Comparison of ENCODE assay signal across 30 cellular contexts in genomic region chr20:43525016-43525415, GRCh38.
"Had no signal": no experiment of that assay in that cellular context is flagged by ENCODE, and none has a peak within 500 bp of the region (broad histone marks: within the 10 kb centered on the region; RNA-seq: fewer than 3 reads in every experiment).

No MANE protein-coding gene starts in this region.

- H2AFZ ChIP-seq: hepatocyte had no signal

- H3K9me3 ChIP-seq: gastrocnemius medialis had no signal

- H3K27ac ChIP-seq: brain microvascular endothelial cell, epithelial cell of prostate, esophagus squamous epithelium, foreskin keratinocyte, gastrocnemius medialis, heart right ventricle, hepatocyte, WERI-Rb-1 had no signal

- H3K27ac Mint-ChIP-seq: activated B cell treated with CpG ODN at 0.5 μM for 24 hours; activated CD8-positive, alpha-beta T cell treated with anti-CD3 and anti-CD28 coated beads for 36 hours; activated naive CD8-positive, alpha-beta T cell; activated T-helper 17 cell treated with anti-CD3 and anti-CD28 coated beads, Interleukin-2, amount 50 U/mL, for 72 hours; T-helper 17 cell; T-helper 2 cell treated with Interferon-gamma antibody and Interleukin-4, amounts not matched to agents 5 μg/mL and 100 μg/mL, for 36 hours had no signal

- H3K79me2 ChIP-seq: hepatocyte had no signal

- H3K27me3 ChIP-seq: brain microvascular endothelial cell, esophagus squamous epithelium, foreskin keratinocyte, gastrocnemius medialis, heart right ventricle, hepatocyte had no signal

- H3K4me1 Mint-ChIP-seq: activated B cell treated with CpG ODN at 0.5 μM for 24 hours; activated T-helper 17 cell treated with anti-CD3 and anti-CD28 coated beads, Interleukin-2, amount 50 U/mL, for 72 hours; T-helper 17 cell had no signal

- H3K36me3 ChIP-seq: brain microvascular endothelial cell, gastrocnemius medialis, heart right ventricle, WERI-Rb-1 had no signal

- H3K4me3 ChIP-seq: esophagus squamous epithelium, gastrocnemius medialis, heart right ventricle, hepatocyte had no signal

- DNase-seq: activated B cell treated with CpG ODN at 0.5 μM for 24 hours; activated CD4-positive, alpha-beta T cell treated with anti-CD3 and anti-CD28 coated beads for 48 hours; activated CD4-positive, alpha-beta T cell treated with anti-CD3 and anti-CD28 coated beads, Interleukin-2, amount 50 U/mL, for 1 hour; activated CD4-positive, alpha-beta T cell treated with anti-CD3 and anti-CD28 coated beads, Interleukin-2, amount 50 U/mL, for 48 hours; activated CD8-positive, alpha-beta memory T cell treated with anti-CD3 and anti-CD28 coated beads for 24 hours; activated CD8-positive, alpha-beta T cell treated with anti-CD3 and anti-CD28 coated beads for 36 hours; activated effector memory CD4-positive, alpha-beta T cell treated with Interleukin-2 at 50 U/mL for 16 hours; activated gamma-delta T cell treated with Interleukin-2 at 50 U/mL for 16 hours; activated naive CD4-positive, alpha-beta T cell treated with anti-CD3 and anti-CD28 coated beads, Interleukin-2, amount 50 U/mL, for 16 hours; activated naive CD4-positive, alpha-beta T cell treated with Interleukin-2 at 50 U/mL for 16 hours; activated T-cell treated with anti-CD3 and anti-CD28 coated beads, Interleukin-2, amount 50 U/mL, for 4 hours; amniotic stem cell; brain microvascular endothelial cell; caudate nucleus; cortex of kidney; dermis blood vessel endothelial cell; effector CD4-positive, alpha-beta T cell; effector memory CD8-positive, alpha-beta T cell; esophagus squamous epithelium; foreskin keratinocyte; gastrocnemius medialis; heart right ventricle; T-helper 17 cell; T1000; WERI-Rb-1 had no signal

- H3K4me3 Mint-ChIP-seq: activated B cell treated with CpG ODN at 0.5 μM for 24 hours; activated CD8-positive, alpha-beta T cell treated with anti-CD3 and anti-CD28 coated beads for 36 hours; activated naive CD8-positive, alpha-beta T cell; activated T-cell treated with anti-CD3 and anti-CD28 coated beads, Interleukin-2, amount 50 U/mL, for 4 hours; activated T-helper 17 cell treated with anti-CD3 and anti-CD28 coated beads, Interleukin-2, amount 50 U/mL, for 72 hours; effector memory CD8-positive, alpha-beta T cell; T-helper 17 cell; T-helper 2 cell treated with Interferon-gamma antibody and Interleukin-4, amounts not matched to agents 5 μg/mL and 100 μg/mL, for 36 hours had no signal

- H3K27me3 Mint-ChIP-seq: activated B cell treated with CpG ODN at 0.5 μM for 24 hours; effector memory CD8-positive, alpha-beta T cell had no signal

- H3K4me1 ChIP-seq: esophagus squamous epithelium, foreskin keratinocyte, gastrocnemius medialis, heart right ventricle had no signal

- H3K4me2 ChIP-seq: hepatocyte had no signal

- H3K9me3 Mint-ChIP-seq: activated CD8-positive, alpha-beta T cell treated with anti-CD3 and anti-CD28 coated beads for 36 hours; activated T-cell treated with anti-CD3 and anti-CD28 coated beads, Interleukin-2, amount 50 U/mL, for 4 hours; effector memory CD8-positive, alpha-beta T cell; T-helper 2 cell treated with Interferon-gamma antibody and Interleukin-4, amounts not matched to agents 5 μg/mL and 100 μg/mL, for 36 hours had no signal
